Comparison of ENCODE assay signal across 12 cellular contexts in the genomic region with DNA sequence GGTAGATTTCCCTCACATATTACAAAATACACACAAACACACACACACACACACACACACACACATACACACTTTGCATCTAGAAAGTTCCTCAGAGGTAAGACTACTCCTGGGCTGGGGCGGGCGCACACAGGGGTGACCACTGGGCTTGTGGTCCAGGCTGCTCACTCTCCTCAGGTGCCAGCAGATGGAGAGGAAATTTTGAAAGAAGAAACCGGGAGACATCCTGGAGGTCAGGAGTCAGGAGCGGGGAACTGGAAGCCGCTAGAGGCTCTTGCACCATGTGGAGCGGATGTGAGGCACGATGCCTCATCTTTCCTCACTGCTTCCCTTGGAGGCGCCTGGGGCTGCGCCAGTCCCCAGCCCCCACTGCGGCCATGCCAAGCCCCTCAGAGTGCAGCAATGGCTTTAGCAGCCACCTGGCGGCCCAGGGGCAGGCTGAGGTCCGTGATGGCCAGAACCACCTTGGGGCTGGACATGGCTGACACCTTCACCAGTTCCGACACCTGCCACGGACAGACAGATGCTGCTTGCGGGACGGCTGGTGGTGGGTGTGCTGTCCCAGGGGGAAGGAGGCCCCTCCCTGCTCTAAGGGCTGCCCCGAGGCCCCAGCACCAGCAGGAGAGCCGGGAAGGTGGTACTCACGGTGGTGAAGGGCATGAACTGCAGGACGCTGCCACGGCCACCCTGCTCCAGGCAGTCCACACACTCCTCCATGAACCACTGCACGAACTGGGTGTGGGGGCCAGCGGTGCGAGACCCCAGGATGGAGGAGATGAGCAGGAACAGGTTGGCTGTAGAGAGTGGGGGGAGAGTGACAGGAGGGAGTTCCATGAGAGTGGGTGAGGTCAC. TPM values are rescaled to one million over a fixed set of nuclear protein-coding genes. Genes with fewer than 3 reads are reported as not detected.
DNase-seq lines count a peak whose midpoint lies in the region; ATAC-seq and TF ChIP-seq lines count a peak whose summit lies in the region.
"Had no signal": no experiment of that assay in that cellular context is flagged by ENCODE, and none has a peak within 500 bp of the region (broad histone marks: within the 10 kb centered on the region; RNA-seq: fewer than 3 reads in every experiment).

No MANE protein-coding gene starts in this region.

- no peaks in the 10 kb centered on the region for H3K27me3 ChIP-seq in psoas muscle (ENCODE audit: insufficient read depth in 3 of 3, low read length in 2 of 3)

- DNase-seq in EL (peak; percentile 94), T-helper 17 cell (no peak), fibroblast of mammary gland (ENCODE audit: low read depth) (peak; percentile 96), psoas muscle (peak; percentile 81 to 93), activated gamma-delta T cell (lab: John Stamatoyannopoulos, UW) (no peak)
- DNase-seq in activated CD4-positive, alpha-beta T cell treated with anti-CD3 and anti-CD28 coated beads for 1 hour = no peak
- DNase-seq: NCI-H1092; NK-92 treated with Interleukin-12 subunit alpha and Interleukin-12 subunit beta, amount 100 ng/mL, for 24 hours had no signal

- peaks cover 7% of the 10 kb centered on the region for H3K36me3 Mint-ChIP-seq in T-helper 17 cell (ENCODE audit: low read depth)
- H3K36me3 Mint-ChIP-seq: activated naive CD8-positive, alpha-beta T cell had no signal

- H3K4me1 ChIP-seq in psoas muscle = peaks cover 84% of the 10 kb centered on the region

- TF ChIP-seq CTCF in fibroblast of mammary gland (conservative IDR thresholded peaks at IDR 0.05; ENCODE audit: control insufficient read depth, insufficient read depth, low read depth, low read length) (no peak), psoas muscle (IDR thresholded peaks at IDR 0.05) (no peak)

- H3K9me3 ChIP-seq in T-helper 17 cell (ENCODE audit: control insufficient read depth, low read length, poor library complexity, severe bottlenecking) (no peaks in the 10 kb centered on the region), psoas muscle (no peaks in the 10 kb centered on the region)

- H3K36me3 ChIP-seq in psoas muscle (ENCODE audit: insufficient read depth in 1 of 2, low read depth in 1 of 2) = peaks cover 0 to 42% of the 10 kb centered on the region in 2 donors

- peak overlapping the region; percentile 67 for H3K27ac Mint-ChIP-seq in T-helper 17 cell
- H3K27ac Mint-ChIP-seq: activated naive CD8-positive, alpha-beta T cell had no signal

- peak overlapping the region; percentile 87 for H3K27ac ChIP-seq in psoas muscle

- 44 to 61% (median 48%) methylated on average over 24 of the region's 24 CpGs for WGBS in psoas muscle, 3 donors

- ATAC-seq in T-helper 17 cell (no peak), psoas muscle (peak; percentile 46 to 56 (median 48)), HG03457 (IDR thresholded peaks at IDR 0.05; ENCODE audit: unreplicated experiment) (no peak), HG03097 (IDR thresholded peaks at IDR 0.05; ENCODE audit: low FRiP score, unreplicated experiment) (no peak)
- ATAC-seq: naive thymus-derived CD8-positive, alpha-beta T cell had no signal

- peaks cover 6% of the 10 kb centered on the region for H3K4me1 Mint-ChIP-seq in T-helper 17 cell

- no peak overlapping the region for H3K4me3 Mint-ChIP-seq in T-helper 17 cell
- H3K4me3 Mint-ChIP-seq: activated naive CD8-positive, alpha-beta T cell; naive thymus-derived CD8-positive, alpha-beta T cell had no signal

- intact Hi-C loops in psoas muscle (cut with DNase I) = loop anchor here (5.0 to 10.0 kb wide), 3 partner anchors 68 to 275 kb away; no protein-coding TSS in a partner anchor

- H3K27me3 Mint-ChIP-seq in T-helper 17 cell = no peaks in the 10 kb centered on the region
- H3K27me3 Mint-ChIP-seq: activated naive CD8-positive, alpha-beta T cell; naive thymus-derived CD8-positive, alpha-beta T cell had no signal

- H3K4me3 ChIP-seq in fibroblast of mammary gland (ENCODE audit: control insufficient read depth, low read depth, low read length) = no peak overlapping the region
- no peak overlapping the region for H3K4me3 ChIP-seq in psoas muscle

RNA-seq across cellular contexts. Expression of a gene that starts 4.1 kb away (rescaled TPM):
- not detected for total RNA-seq in T-helper 17 cell
- total RNA-seq in psoas muscle = 10 to 100 TPM in 2 of 4 donors, under 1 TPM in 2; 0.30 to 39.8 (median 19.4) TPM
- polyA plus RNA-seq in psoas muscle = 10 to 100 TPM in 1 of 3 donors, 1 to 10 TPM in 2; 3.4 to 46.2 (median 3.9) TPM
- total RNA-seq: naive thymus-derived CD8-positive, alpha-beta T cell had no signal
- polyA plus RNA-seq: naive thymus-derived CD8-positive, alpha-beta T cell had no signal

RNA-seq across cellular contexts. Expression of a gene that starts 34.8 kb away (rescaled TPM):
- total RNA-seq in T-helper 17 cell (10 to 100 TPM; 73.7 to 77.5 TPM), psoas muscle (100 to 1,000 TPM in 2 of 4 donors, 10 to 100 TPM in 2; 56.3 to 120 (median 87.9) TPM)
- polyA plus RNA-seq in psoas muscle = 100 to 1,000 TPM in 1 of 3 donors, 10 to 100 TPM in 2; 51.1 to 115 (median 55.9) TPM

RNA-seq across cellular contexts. Expression of a gene that starts 38.8 kb away (rescaled TPM):
- 10 to 100 TPM; 51.8 to 63.9 TPM for total RNA-seq in T-helper 17 cell
- total RNA-seq in psoas muscle = 100 to 1,000 TPM; 137 to 253 (median 220) TPM
- polyA plus RNA-seq in psoas muscle = 100 to 1,000 TPM; 168 to 392 (median 234) TPM

RNA-seq across cellular contexts. Expression of a gene that starts 43.4 kb away (rescaled TPM):
- 10 to 100 TPM; 29.8 to 32.2 TPM for total RNA-seq in T-helper 17 cell
- 10 to 100 TPM; 39.5 to 55.1 (median 42.9) TPM for total RNA-seq in psoas muscle
- polyA plus RNA-seq in psoas muscle = 10 to 100 TPM in 2 of 3 donors, 1 to 10 TPM in 1; 9.5 to 60.0 (median 29.0) TPM

RNA-seq across cellular contexts. Expression of a gene that starts 56.6 kb away (rescaled TPM):
- total RNA-seq in T-helper 17 cell = under 1 TPM in 1 of 2 donors, not detected in 1; 0.26 TPM
- under 1 TPM in 2 of 4 donors, not detected in 2; 0.24 to 0.32 TPM for total RNA-seq in psoas muscle
- under 1 TPM in 2 of 3 donors, not detected in 1; 0.03 to 0.06 TPM for polyA plus RNA-seq in psoas muscle
- total RNA-seq: naive thymus-derived CD8-positive, alpha-beta T cell had no signal

Comparison
In these comparisons a context has a peak if more than half of its experiments do, and no peak if none do; other contexts are left out.
1. DNase-seq: peak in EL (single experiment), fibroblast of mammary gland (single experiment) and psoas muscle (2 of 2); none in T-helper 17 cell (0 of 3), activated gamma-delta T cell (single experiment) and activated CD4-positive, alpha-beta T cell treated with anti-CD3 and anti-CD28 coated beads for 1 hour (single experiment).
2. ATAC-seq: peak in psoas muscle (4 of 4); none in T-helper 17 cell (single experiment), HG03457 (single experiment) and HG03097 (single experiment).